7 cellular contexts compared by ENCODE assay signal in the genomic region with DNA sequence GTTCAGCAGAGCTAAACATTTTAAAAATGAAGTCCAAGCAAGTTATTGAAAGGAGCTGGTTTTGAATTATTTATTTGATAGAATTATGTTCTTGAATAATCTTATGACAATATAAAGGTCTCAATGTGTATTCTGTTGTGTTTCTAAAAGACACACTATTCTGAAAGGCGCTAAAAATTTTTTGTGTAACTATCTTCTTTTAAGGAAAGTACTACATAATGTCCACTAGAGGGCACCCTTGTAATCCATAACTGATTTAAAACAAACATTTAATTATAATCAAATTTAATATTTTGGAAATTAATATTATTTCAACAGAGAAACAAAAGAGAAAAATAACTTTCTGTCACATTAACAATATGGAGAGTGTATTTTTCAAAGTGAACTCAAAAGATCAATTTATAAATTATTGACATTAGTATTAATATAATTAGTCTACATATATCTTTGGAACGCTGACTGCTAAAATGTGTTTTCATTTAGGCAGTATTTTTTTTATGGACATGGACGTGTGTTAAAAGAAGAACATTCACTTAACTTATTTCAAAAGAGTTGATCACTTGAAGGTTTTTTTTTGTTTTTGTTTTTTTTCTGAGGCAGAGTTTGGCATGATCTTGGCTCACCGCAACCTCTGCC.
DNase-seq lines count a peak whose midpoint lies in the region; ATAC-seq and TF ChIP-seq lines count a peak whose summit lies in the region.

No MANE protein-coding gene starts in this region.

- CTCF ChIA-PET in GM10248 (lab: Yijun Ruan, JAX), result interaction anchor here (0.7 to 2.3 kb wide), 10 partner anchors 9 to 453 kb away, joined by 3 to 16 read pairs (median 4); no protein-coding TSS in a partner anchor
- CTCF ChIA-PET in activated CD8-positive, alpha-beta memory T cell treated with anti-CD3 and anti-CD28 coated beads, Interleukin-2, amount 10 ng/mL, durations not matched to agents 7 days and 5 days (lab: Charles Lee), result interaction anchor here (0.7 to 2.6 kb wide), 10 partner anchors 9 to 400 kb away, joined by 3 to 9 read pairs (median 4); a partner anchor contains a TSS

- H3K4me3 ChIP-seq in gastroesophageal sphincter, result no peak overlapping the region

- peak; percentile 10 for DNase-seq in GM10248 (ENCODE audit: extremely low spot score)
- DNase-seq in Kasumi-1 (lab: John Stamatoyannopoulos, UW), result peak; percentile 52 to 71
- DNase-seq in SKM-1 (lab: John Stamatoyannopoulos, UW; ENCODE audit: unreplicated experiment), result peak; percentile 56
- no peak for DNase-seq in type B pancreatic cell (ENCODE audit: extremely low spot score, unreplicated experiment)
- DNase-seq in activated CD8-positive, alpha-beta memory T cell treated with anti-CD3 and anti-CD28 coated beads, Interleukin-2, amount 10 ng/mL, durations not matched to agents 7 days and 5 days, result no peak

- ATAC-seq in gastroesophageal sphincter (no peak), GM18873 (IDR thresholded peaks at IDR 0.05; ENCODE audit: low FRiP score, unreplicated experiment) (no peak)
- ATAC-seq in activated CD8-positive, alpha-beta memory T cell treated with anti-CD3 and anti-CD28 coated beads, Interleukin-2, amount 10 ng/mL, durations not matched to agents 7 days and 5 days, result no peak

- H3K27ac Mint-ChIP-seq in type B pancreatic cell, result no peak overlapping the region
- no peak overlapping the region for H3K27ac Mint-ChIP-seq in activated CD8-positive, alpha-beta memory T cell treated with anti-CD3 and anti-CD28 coated beads, Interleukin-2, amount 10 ng/mL, durations not matched to agents 7 days and 5 days

- WGBS in gastroesophageal sphincter (ENCODE audit: low coverage in 1 of 2), 2 donors, result 54 to 64% methylated on average over 4 of the region's 4 CpGs

- no peaks in the 10 kb centered on the region for H3K9me3 Mint-ChIP-seq in type B pancreatic cell
- H3K9me3 Mint-ChIP-seq in activated CD8-positive, alpha-beta memory T cell treated with anti-CD3 and anti-CD28 coated beads, Interleukin-2, amount 10 ng/mL, durations not matched to agents 7 days and 5 days (ENCODE audit: low read depth), result no peaks in the 10 kb centered on the region

- POLR2A ChIA-PET in GM10248 (lab: Yijun Ruan, JAX), result no interaction called here

- no peak for TF ChIP-seq EP300 in gastroesophageal sphincter (IDR thresholded peaks at IDR 0.05)

- H3K27ac ChIP-seq in gastroesophageal sphincter, result no peak overlapping the region

- no peaks in the 10 kb centered on the region for H3K36me3 ChIP-seq in gastroesophageal sphincter

- TF ChIP-seq CTCF in GM10248 (IDR thresholded peaks at IDR 0.05; ENCODE audit: control extremely low read depth, extremely low read depth, low read depth, missing control alignments) (peak; percentile 37), gastroesophageal sphincter (IDR thresholded peaks at IDR 0.05) (peak; percentile 45 to 76 (median 56)), type B pancreatic cell (conservative IDR thresholded peaks at IDR 0.05) (peak; percentile 90)

- H3K27me3 Mint-ChIP-seq in type B pancreatic cell, result no peaks in the 10 kb centered on the region
- no peaks in the 10 kb centered on the region for H3K27me3 Mint-ChIP-seq in activated CD8-positive, alpha-beta memory T cell treated with anti-CD3 and anti-CD28 coated beads, Interleukin-2, amount 10 ng/mL, durations not matched to agents 7 days and 5 days

- H3K9me3 ChIP-seq in gastroesophageal sphincter, result no peaks in the 10 kb centered on the region

- H3K4me1 ChIP-seq in gastroesophageal sphincter, result no peaks in the 10 kb centered on the region

- no peak overlapping the region for H3K4me3 Mint-ChIP-seq in type B pancreatic cell
- H3K4me3 Mint-ChIP-seq in activated CD8-positive, alpha-beta memory T cell treated with anti-CD3 and anti-CD28 coated beads, Interleukin-2, amount 10 ng/mL, durations not matched to agents 7 days and 5 days, result no peak overlapping the region

- no peak for TF ChIP-seq POLR2A in gastroesophageal sphincter (IDR thresholded peaks at IDR 0.05)

- no peaks in the 10 kb centered on the region for H3K4me1 Mint-ChIP-seq in type B pancreatic cell (ENCODE audit: unreplicated experiment)
- no peaks in the 10 kb centered on the region for H3K4me1 Mint-ChIP-seq in activated CD8-positive, alpha-beta memory T cell treated with anti-CD3 and anti-CD28 coated beads, Interleukin-2, amount 10 ng/mL, durations not matched to agents 7 days and 5 days

- no peaks in the 10 kb centered on the region for H3K27me3 ChIP-seq in gastroesophageal sphincter

- no peaks in the 10 kb centered on the region for H3K36me3 Mint-ChIP-seq in type B pancreatic cell
- peaks cover 2% of the 10 kb centered on the region for H3K36me3 Mint-ChIP-seq in activated CD8-positive, alpha-beta memory T cell treated with anti-CD3 and anti-CD28 coated beads, Interleukin-2, amount 10 ng/mL, durations not matched to agents 7 days and 5 days

Comparison
In these comparisons a context has a peak if more than half of its experiments do, and no peak if none do; other contexts are left out.
1. DNase-seq: peak in GM10248 (single experiment), Kasumi-1 (2 of 2) and SKM-1 (single experiment); none in type B pancreatic cell (single experiment) and activated CD8-positive, alpha-beta memory T cell treated with anti-CD3 and anti-CD28 coated beads, Interleukin-2, amount 10 ng/mL, durations not matched to agents 7 days and 5 days (single experiment).
2. CTCF ChIP-seq: peak in every context shown above with its lines; median percentile 90 in type B pancreatic cell; 56 in gastroesophageal sphincter; 37 in GM10248.